ENCODE assay signal across 14 cellular contexts in genomic region chr6:160198577-160199211, GRCh38. TPM values are rescaled to one million over a fixed set of nuclear protein-coding genes. Genes with fewer than 3 reads are reported as not detected.
DNase-seq lines count a peak whose midpoint lies in the region; ATAC-seq, FAIRE-seq and TF ChIP-seq lines count a peak whose summit lies in the region.
"Had no signal": no experiment of that assay in that cellular context is flagged by ENCODE, and none has a peak within 500 bp of the region (broad histone marks: within the 10 kb centered on the region; RNA-seq: fewer than 3 reads in every experiment).

No MANE protein-coding gene starts in this region.

- no peak overlapping the region for H2BK20ac ChIP-seq in H1 (ENCODE audit: low read length)

- H2BK15ac ChIP-seq in H1 (ENCODE audit: low read length), result no peak overlapping the region

- H3K27me3 ChIP-seq in H1 (replicated peaks in 1 of 4; ENCODE audit: control insufficient read depth in 3 of 4, extremely low read depth in 1 of 4, insufficient read depth in 3 of 4, low read length in 3 of 4), result peaks cover 0 to 2% (median 0%) of the 10 kb centered on the region in 4 experiments; a peak in 1 of 7 replicates

- 77% methylated on average over 3 of the region's 3 CpGs; no CpG with 5 or more reads in 1 of the 2 experiments for WGBS in H1 (ENCODE audit: extremely low coverage in 1 of 2, insufficient coverage in 1 of 2, insufficient read length in 1 of 2, insufficient replicate concordance in 2 of 2, low coverage in 1 of 2, low lambda C conversion rate in 2 of 2, missing lambda C conversion rate in 1 of 2), 2 experiments

- no peak overlapping the region for H3K18ac ChIP-seq in H1 (ENCODE audit: extremely low read depth, low read length)

- peak; percentile 94 for ATAC-seq in GM19463 (IDR thresholded peaks at IDR 0.05; ENCODE audit: unreplicated experiment)
- peak; percentile 84 for ATAC-seq in HG03108 (IDR thresholded peaks at IDR 0.05; ENCODE audit: unreplicated experiment)
- ATAC-seq in GM18868 (IDR thresholded peaks at IDR 0.05; ENCODE audit: unreplicated experiment), result no peak
- ATAC-seq: T-cell had no signal

- no peaks in the 10 kb centered on the region for H3K23me2 ChIP-seq in H1 (ENCODE audit: low read depth, low read length)

- no peak overlapping the region for H2BK5ac ChIP-seq in H1 (ENCODE audit: low read depth, low read length)

- no peak overlapping the region for H2BK120ac ChIP-seq in H1 (replicated peaks; ENCODE audit: low read depth, low read length)

- no peak overlapping the region for H3K4me2 ChIP-seq in H1 (ENCODE audit: insufficient read depth in 1 of 2, low read depth in 2 of 2, low read length in 2 of 2)

- H4K20me1 ChIP-seq in H1 (replicated peaks in 1 of 2; ENCODE audit: control insufficient read depth in 1 of 2, insufficient read depth in 2 of 2, low read length in 2 of 2), result no peaks in the 10 kb centered on the region

- no peak for FAIRE-seq in H1 (lab: Jason Lieb, UNC)

- POLR2A ChIA-PET in H1 (lab: Charles Lee; ENCODE audit: partially characterized antibody), result no interaction called here

- H2AK5ac ChIP-seq in H1 (ENCODE audit: low read depth, low read length), result no peak overlapping the region

- no peaks in the 10 kb centered on the region for H3K79me2 ChIP-seq in H1 (ENCODE audit: control insufficient read depth in 1 of 2, insufficient read depth in 2 of 2, low read length in 2 of 2)

- in situ Hi-C loops in ACHN (cut with HindIII; ENCODE audit: low pct_ligation_motif_present, low pct_unique_long_range_greater_than_20kb, low sequenced_read_pairs), result no loop called here
- in situ Hi-C loops in KBM-7 (cut with MboI; ENCODE audit: low pct_unique_long_range_greater_than_20kb, low sequenced_read_pairs), result no loop called here

- no peak overlapping the region for H3K27ac ChIP-seq in H1 (ENCODE audit: low read depth, low read length)

- H3K36me3 ChIP-seq in H1 (ENCODE audit: control insufficient read depth in 2 of 4, insufficient read depth in 4 of 4, low read length in 3 of 4), result no peaks in the 10 kb centered on the region

- no peak overlapping the region for H4K8ac ChIP-seq in H1 (ENCODE audit: extremely low read depth, insufficient read depth, low read length)

- TF ChIP-seq EP300 in H1 (IDR thresholded peaks at IDR 0.05; ENCODE audit: borderline replicate concordance in 1 of 2, low read depth in 2 of 2, low read length in 2 of 2), result no peak

- H3K4ac ChIP-seq in H1 (replicated peaks; ENCODE audit: insufficient read length, low read depth, low read length), result no peak overlapping the region

- no peak for TF ChIP-seq POLR2A in H1 (IDR thresholded peaks at IDR 0.05; ENCODE audit: control extremely low read depth in 1 of 2, low read depth in 2 of 2, low read length in 2 of 2)

- H4K91ac ChIP-seq in H1 (replicated peaks; ENCODE audit: insufficient read length, low read length), result no peak overlapping the region

- H2BK12ac ChIP-seq in H1 (ENCODE audit: low read depth, low read length), result no peak overlapping the region

- no peak for TF ChIP-seq CTCF in H1 (IDR thresholded peaks at IDR 0.05; ENCODE audit: control extremely low read depth in 1 of 3, insufficient read depth in 1 of 3, low read depth in 1 of 3, low read length in 3 of 3)

- H3K79me1 ChIP-seq in H1 (ENCODE audit: low read depth, low read length), result no peaks in the 10 kb centered on the region

- H3K4me1 ChIP-seq in H1 (replicated peaks in 1 of 4; ENCODE audit: control insufficient read depth in 3 of 4, insufficient read depth in 4 of 4, low read length in 3 of 4), result no peaks in the 10 kb centered on the region

- no peak overlapping the region for H4K5ac ChIP-seq in H1 (ENCODE audit: insufficient read length, low read depth, low read length)

- no peak overlapping the region for H3K9ac ChIP-seq in H1 (replicated peaks in 1 of 4; ENCODE audit: extremely low read depth in 1 of 4, low read depth in 3 of 4, low read length in 3 of 4)

- no peak for TF ChIP-seq RAD21 in H1 (IDR thresholded peaks at IDR 0.05 in 1 of 2, conservative IDR thresholded peaks at IDR 0.05 in 1 of 2; ENCODE audit: low read depth in 2 of 2, low read length in 2 of 2)

- CTCF ChIA-PET in H1 (lab: Charles Lee; ENCODE audit: partially characterized antibody), result no interaction called here

- DNase-seq in ACHN (peak; percentile 54), H1 (ENCODE audit: low read depth in 1 of 2, low spot score in 2 of 2) (no peak), DMS114 treated with DMSO at 0.1 percent for 48 hours (lab: John Stamatoyannopoulos, UW; ENCODE audit: unreplicated experiment) (no peak), KBM-7 (no peak), DMS79 (lab: John Stamatoyannopoulos, UW) (no peak)
- DNase-seq: dermis blood vessel endothelial cell, hippocampal formation, NCI-H524 treated with DMSO at 0.1 percent for 48 hours, occipital lobe, T-cell had no signal

- no peak overlapping the region for H3K4me3 ChIP-seq in H1 (ENCODE audit: extremely low read depth in 1 of 4, insufficient read depth in 2 of 4, low read depth in 3 of 4, low read length in 4 of 4)

- H3K56ac ChIP-seq in H1 (replicated peaks; ENCODE audit: insufficient read length, low read depth, low read length), result no peak overlapping the region

- H3K9me3 ChIP-seq in H1 (ENCODE audit: insufficient read depth in 2 of 2, low read depth in 1 of 2, low read length in 1 of 2), result no peaks in the 10 kb centered on the region

- no peak overlapping the region for H3K14ac ChIP-seq in H1 (ENCODE audit: insufficient read length)

- H2AFZ ChIP-seq in H1 (ENCODE audit: low read length), result 0 out of 2 replicates have a peak overlapping the region, but pooled peaks have one; percentile 16

- no peak overlapping the region for H3K23ac ChIP-seq in H1 (ENCODE audit: insufficient read length)

TF ChIP-seq in H1, 55 proteins besides CTCF, POLR2A, EP300 and RAD21:
- TF ChIP-seq YY1 (IDR thresholded peaks at IDR 0.05; ENCODE audit: low read depth, low read length), result no peak
- TF ChIP-seq FOSL1 (IDR thresholded peaks at IDR 0.05; ENCODE audit: insufficient read depth, low read depth, low read length), result no peak

RNA-seq across cellular contexts. Expression of gene SLC22A2, which starts 59.9 kb away (rescaled TPM):
- total RNA-seq in H1 (2021; fragmentation: NEBNext Ultra II Directional; extraction: Animal tissue kit (Norgen Biotek cat#: 25700)), result 1.2 and 1.4 TPM in 2 replicates
- polyA plus RNA-seq in H1 (2011; rRNA removed), result 0.23 TPM in 1 of 2 replicates, not detected in the other
- polyA plus RNA-seq in H1 (2011; cell fraction: cytosol; rRNA removed), result 0.23 TPM
- polyA plus RNA-seq in H1 (2011; cell fraction: nucleus; rRNA removed), result 0.24 TPM
- 0.24 to 0.57 TPM (median 0.31 TPM) in 4 replicates for polyA plus RNA-seq in H1 (2012, experiment 1 of 2)
- not detected for polyA plus RNA-seq in H1 (2012, experiment 2 of 2)
- 0.75 TPM for polyA plus RNA-seq in H1 (2013, experiment 1 of 2)
- 0.75 TPM for polyA plus RNA-seq in H1 (2013, experiment 2 of 2)
- polyA minus RNA-seq in H1 (2011; rRNA and poly(A)+ RNA removed), result 0.28 and 1.2 TPM in 2 replicates
- not detected for polyA minus RNA-seq in H1 (2011; cell fraction: cytosol; rRNA and poly(A)+ RNA removed)
- 0.40 TPM for polyA minus RNA-seq in H1 (2011; cell fraction: nucleus; rRNA and poly(A)+ RNA removed)
- total RNA-seq: A673, dermis blood vessel endothelial cell, T-cell had no signal
